Comparison of ENCODE assay signal across 8 cellular contexts in the genomic region with DNA sequence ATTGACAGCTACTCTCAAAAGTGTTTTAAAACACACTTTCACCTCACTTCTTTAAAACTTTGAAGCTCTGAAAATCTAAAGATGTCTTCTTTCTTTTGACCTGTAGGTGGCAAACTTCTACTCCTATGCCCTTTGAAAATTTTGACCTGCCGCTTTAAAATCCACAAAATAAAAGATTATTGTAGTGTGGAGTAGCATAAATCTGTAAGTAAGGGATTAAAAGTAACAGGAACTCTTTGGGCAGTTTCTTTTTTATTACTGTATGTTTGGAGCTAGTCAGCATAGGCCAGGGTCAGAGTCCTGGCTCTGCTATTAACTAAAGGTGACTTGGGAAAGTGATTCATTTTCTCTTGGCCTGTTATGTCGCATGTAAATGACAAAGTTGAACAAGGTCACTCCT. TPM values are rescaled to one million over a fixed set of nuclear protein-coding genes. Genes with fewer than 3 reads are reported as not detected.
DNase-seq lines count a peak whose midpoint lies in the region; ATAC-seq, FAIRE-seq and TF ChIP-seq lines count a peak whose summit lies in the region.

No MANE protein-coding gene starts in this region.

- peaks cover 17 to 22% (median 20%) of the 10 kb centered on the region in 3 donors for H3K4me1 Mint-ChIP-seq in CD8-positive, alpha-beta memory T cell
- H3K4me1 Mint-ChIP-seq in osteocyte (ENCODE audit: unreplicated experiment), result peaks cover 19% of the 10 kb centered on the region

- no peak overlapping the region for H3K4me3 Mint-ChIP-seq in CD8-positive, alpha-beta memory T cell
- no peak overlapping the region for H3K4me3 Mint-ChIP-seq in osteocyte (ENCODE audit: unreplicated experiment)

- no peak overlapping the region for H3K9ac ChIP-seq in OCI-LY1 (ENCODE audit: low read length)
- no peak overlapping the region for H3K9ac ChIP-seq in endothelial cell of umbilical vein (replicated peaks; ENCODE audit: extremely low read depth, insufficient read depth, low read length)

- H4K20me1 ChIP-seq in OCI-LY1 (ENCODE audit: insufficient read depth, low read length) (no peaks in the 10 kb centered on the region), endothelial cell of umbilical vein (replicated peaks; ENCODE audit: control insufficient read depth, extremely low read depth, insufficient read depth, low read length) (no peaks in the 10 kb centered on the region)

- H3K9me3 Mint-ChIP-seq in CD8-positive, alpha-beta memory T cell, result no peaks in the 10 kb centered on the region
- H3K9me3 Mint-ChIP-seq in osteocyte (ENCODE audit: unreplicated experiment), result no peaks in the 10 kb centered on the region

- peaks cover 3 to 16% of the 10 kb centered on the region in 2 donors for H3K27me3 Mint-ChIP-seq in CD8-positive, alpha-beta memory T cell
- no peaks in the 10 kb centered on the region for H3K27me3 Mint-ChIP-seq in osteocyte (ENCODE audit: unreplicated experiment)

- FAIRE-seq in endothelial cell of umbilical vein (lab: Jason Lieb, UNC), result peak; percentile 46

- CTCF ChIA-PET in CD8-positive, alpha-beta memory T cell (lab: Charles Lee), result interaction anchor here (0.7 to 2.2 kb wide), 15 partner anchors 10 to 180 kb away, joined by 3 to 23 read pairs (median 3); a partner anchor contains a TSS
- CTCF ChIA-PET in endothelial cell of umbilical vein (lab: Charles Lee), result interaction anchor here (0.6 to 6.6 kb wide), 64 partner anchors 8 to 858 kb away, joined by 3 to 183 read pairs (median 5); a partner anchor contains a TSS

- dilution Hi-C loops in endothelial cell of umbilical vein (cut with MboI; ENCODE audit: extremely low pct_ligation_motif_present, low sequenced_read_pairs), result loop anchor here (25.0 kb wide), 1 partner anchor 154 kb away; a partner anchor contains a TSS

- POLR2A ChIA-PET in CD8-positive, alpha-beta memory T cell (lab: Charles Lee), result no interaction called here
- POLR2A ChIA-PET in endothelial cell of umbilical vein (lab: Charles Lee), result interaction anchor here (1.0 kb wide), 1 partner anchor 164 kb away, joined by 3 read pairs; a partner anchor contains a TSS

- intact Hi-C loops in endothelial cell of umbilical vein (cut with micrococcal nuclease), result loop anchor here (1.0 to 5.0 kb wide), 5 partner anchors 25 to 1564 kb away; a partner anchor contains a TSS

- no peaks in the 10 kb centered on the region for H3K36me3 Mint-ChIP-seq in CD8-positive, alpha-beta memory T cell
- no peaks in the 10 kb centered on the region for H3K36me3 Mint-ChIP-seq in osteocyte (ENCODE audit: unreplicated experiment)

- DNase-seq in CD8-positive, alpha-beta memory T cell, result peak in 2 of 5 donors; percentile 18
- DNase-seq in endothelial cell of umbilical vein (ENCODE audit: low read depth, low spot score), result peak; percentile 65
- no peak for DNase-seq in osteocyte (ENCODE audit: extremely low spot score, unreplicated experiment)
- DNase-seq in UCSD-AML1 (lab: John Stamatoyannopoulos, UW; ENCODE audit: unreplicated experiment), result no peak
- no peak for DNase-seq in activated naive CD4-positive, alpha-beta T cell treated with anti-CD3 and anti-CD28 coated beads, Interleukin-2, amount 50 U/mL, for 16 hours
- no peak for DNase-seq in activated CD4-positive, alpha-beta T cell treated with anti-CD3 and anti-CD28 coated beads for 4 hours

- no peaks in the 10 kb centered on the region for H3K9me2 ChIP-seq in OCI-LY1 (ENCODE audit: low read depth, low read length)

- H3K36me3 ChIP-seq in CD8-positive, alpha-beta memory T cell (ENCODE audit: insufficient read depth, low read length), result no peaks in the 10 kb centered on the region
- no peaks in the 10 kb centered on the region for H3K36me3 ChIP-seq in OCI-LY1 (ENCODE audit: insufficient read depth, low read length)
- H3K36me3 ChIP-seq in endothelial cell of umbilical vein (ENCODE audit: control insufficient read depth in 2 of 2, extremely low read depth in 1 of 2, insufficient read depth in 2 of 2, low read length in 2 of 2), result no peaks in the 10 kb centered on the region

- no peaks in the 10 kb centered on the region for H3K27me3 ChIP-seq in CD8-positive, alpha-beta memory T cell (ENCODE audit: insufficient read depth, low read length, poor library complexity, severe bottlenecking)
- H3K27me3 ChIP-seq in OCI-LY1 (ENCODE audit: insufficient read depth, low read length), result no peaks in the 10 kb centered on the region
- H3K27me3 ChIP-seq in endothelial cell of umbilical vein (ENCODE audit: control insufficient read depth in 2 of 2, insufficient read depth in 2 of 2, low read length in 2 of 2), result no peaks in the 10 kb centered on the region

- peak; percentile 44 for ATAC-seq in GM21529 (IDR thresholded peaks at IDR 0.05; ENCODE audit: unreplicated experiment)

- H2AFZ ChIP-seq in OCI-LY1 (ENCODE audit: low read length), result no peak overlapping the region
- H2AFZ ChIP-seq in endothelial cell of umbilical vein (ENCODE audit: low read depth, low read length), result peak overlapping the region; percentile 44

- H3K4me2 ChIP-seq in OCI-LY1 (ENCODE audit: low read length), result no peak overlapping the region
- H3K4me2 ChIP-seq in endothelial cell of umbilical vein (ENCODE audit: insufficient read depth, low read length), result no peak overlapping the region

- no peak overlapping the region for H3K4me3 ChIP-seq in CD8-positive, alpha-beta memory T cell (ENCODE audit: low read length)
- H3K4me3 ChIP-seq in OCI-LY1 (ENCODE audit: low read depth, low read length, poor library complexity, severe bottlenecking), result no peak overlapping the region
- no peak overlapping the region for H3K4me3 ChIP-seq in endothelial cell of umbilical vein (replicated peaks in 1 of 3; ENCODE audit: insufficient read depth in 1 of 3, low read depth in 1 of 3, low read length in 3 of 3)

- H3K27ac Mint-ChIP-seq in CD8-positive, alpha-beta memory T cell, result no peak overlapping the region
- no peak overlapping the region for H3K27ac Mint-ChIP-seq in osteocyte (ENCODE audit: unreplicated experiment)

- no peaks in the 10 kb centered on the region for H3F3A ChIP-seq in OCI-LY1 (ENCODE audit: insufficient read depth, low read length)

- H3K4me1 ChIP-seq in CD8-positive, alpha-beta memory T cell (ENCODE audit: insufficient read depth, low read length), result peaks cover 9% of the 10 kb centered on the region
- peaks cover 4% of the 10 kb centered on the region for H3K4me1 ChIP-seq in OCI-LY1 (ENCODE audit: insufficient read depth, low read length, severe bottlenecking)
- peaks cover 3% of the 10 kb centered on the region for H3K4me1 ChIP-seq in endothelial cell of umbilical vein (ENCODE audit: control insufficient read depth, extremely low read depth, insufficient read depth, low read length)

- no peaks in the 10 kb centered on the region for H3K79me2 ChIP-seq in OCI-LY1 (ENCODE audit: insufficient read depth, low read length)
- H3K79me2 ChIP-seq in endothelial cell of umbilical vein (ENCODE audit: control insufficient read depth, insufficient read depth, low read length), result no peaks in the 10 kb centered on the region

- TF ChIP-seq POLR2A in endothelial cell of umbilical vein (IDR thresholded peaks at IDR 0.05; ENCODE audit: low read depth, low read length), result no peak

- no peaks in the 10 kb centered on the region for H3K9me1 ChIP-seq in endothelial cell of umbilical vein (replicated peaks; ENCODE audit: control insufficient read depth, extremely low read depth, insufficient read depth, low read length)

- peak overlapping the region; percentile 11 for H3K27ac ChIP-seq in CD8-positive, alpha-beta memory T cell (ENCODE audit: low read depth, low read length)
- no peak overlapping the region for H3K27ac ChIP-seq in OCI-LY1 (ENCODE audit: low read depth, low read length, poor library complexity, severe bottlenecking)
- H3K27ac ChIP-seq in endothelial cell of umbilical vein (ENCODE audit: insufficient read depth, low read depth, low read length), result no peak overlapping the region

- no TSS peak for BruUV-seq in endothelial cell of umbilical vein (replicated peaks; lab: Mats Ljungman, UMichigan)

- peak; percentile 79 for TF ChIP-seq CTCF in OCI-LY1 (IDR thresholded peaks at IDR 0.05; ENCODE audit: low read length)
- peak; percentile 28 to 35 for TF ChIP-seq CTCF in endothelial cell of umbilical vein (IDR thresholded peaks at IDR 0.05; ENCODE audit: extremely low read depth in 1 of 2, insufficient read depth in 1 of 2, low read depth in 1 of 2, low read length in 2 of 2)
- peak; percentile 81 for TF ChIP-seq CTCF in osteocyte (IDR thresholded peaks at IDR 0.05)

- no peaks in the 10 kb centered on the region for H3K9me3 ChIP-seq in CD8-positive, alpha-beta memory T cell (ENCODE audit: low read length)
- H3K9me3 ChIP-seq in OCI-LY1 (ENCODE audit: low read length) (no peaks in the 10 kb centered on the region), endothelial cell of umbilical vein (replicated peaks; ENCODE audit: control insufficient read depth, insufficient read depth, low read length) (no peaks in the 10 kb centered on the region)

TF ChIP-seq in endothelial cell of umbilical vein, 7 proteins besides CTCF, POLR2A, EP300 and RAD21:
- TF ChIP-seq GATA2 (IDR thresholded peaks at IDR 0.05; ENCODE audit: insufficient read depth, insufficient read length, low read depth, low read length), result no peak

RNA-seq across cellular contexts. Expression of a gene that starts 25.5 kb away (rescaled TPM):
- total RNA-seq in CD8-positive, alpha-beta memory T cell, result 1 to 10 TPM; 1.7 to 2.1 TPM
- polyA plus RNA-seq in CD8-positive, alpha-beta memory T cell, result 1.8 TPM
- total RNA-seq in endothelial cell of umbilical vein (2.1 and 2.3 TPM in 2 replicates), osteocyte (3.3 and 3.6 TPM in 2 replicates)
- polyA plus RNA-seq in endothelial cell of umbilical vein, result 0.91 and 0.99 TPM in 2 replicates
- 0.97 and 1.2 TPM in 2 replicates for polyA plus RNA-seq in endothelial cell of umbilical vein (2011; cell fraction: cytosol; rRNA removed)
- 0.64 and 0.97 TPM in 2 replicates for polyA plus RNA-seq in endothelial cell of umbilical vein (2011; cell fraction: nucleus; rRNA removed)
- polyA plus RNA-seq in endothelial cell of umbilical vein (2012), result 2.4 and 2.5 TPM in 2 replicates
- 2.3 and 2.5 TPM in 2 replicates for polyA minus RNA-seq in endothelial cell of umbilical vein
- polyA minus RNA-seq in endothelial cell of umbilical vein (2011; cell fraction: cytosol; rRNA and poly(A)+ RNA removed), result 0.31 TPM
- 1.7 and 2.8 TPM in 2 replicates for polyA minus RNA-seq in endothelial cell of umbilical vein (2011; cell fraction: nucleus; rRNA and poly(A)+ RNA removed)
